Comparison of ENCODE assay signal across 1 cellular context in genomic region chr7:112571852-112572607, GRCh38.
TF ChIP-seq lines count a peak whose summit lies in the region.

No MANE protein-coding gene starts in this region.

TF ChIP-seq in K562, 482 proteins besides CTCF, POLR2A, EP300 and RAD21 (continued from another document and continues in another):
- TF ChIP-seq HMBOX1 (IDR thresholded peaks at IDR 0.05) (peak; percentile 92), NR2C2 (CRISPR knock-in tag; IDR thresholded peaks at IDR 0.05) (no peak), NR2C2 (tag; IDR thresholded peaks at IDR 0.05) (no peak), ZNF133 (CRISPR knock-in tag; IDR thresholded peaks at IDR 0.05) (no peak), SMAD4 (CRISPR knock-in tag; conservative IDR thresholded peaks at IDR 0.05) (no peak), FOSL1 (tag; conservative IDR thresholded peaks at IDR 0.05) (no peak), TRIM25 (IDR thresholded peaks at IDR 0.05; ENCODE audit: borderline replicate concordance) (no peak), MEF2A (IDR thresholded peaks at IDR 0.05; ENCODE audit: control insufficient read depth, low read depth, low read length) (no peak), HCFC1 (IDR thresholded peaks at IDR 0.05; ENCODE audit: low read depth, low read length) (no peak), PREB (CRISPR knock-in tag; IDR thresholded peaks at IDR 0.05) (no peak), RERE (CRISPR knock-in tag; IDR thresholded peaks at IDR 0.05; ENCODE audit: borderline replicate concordance) (no peak), TCF7 (IDR thresholded peaks at IDR 0.05; ENCODE audit: borderline replicate concordance) (no peak), ESRRA (IDR thresholded peaks at IDR 0.05; ENCODE audit: borderline replicate concordance, low read depth) (peak; percentile 34; the same call in 1 of the 2 replicates), SRSF3 (IDR thresholded peaks at IDR 0.05; ENCODE audit: insufficient read depth, low read length) (no peak), RBM17 (IDR thresholded peaks at IDR 0.05; ENCODE audit: borderline replicate concordance, low read depth, low read length) (no peak), ZNF609 (CRISPR knock-in tag; IDR thresholded peaks at IDR 0.05; ENCODE audit: borderline replicate concordance) (no peak), TFE3 (CRISPR knock-in tag; IDR thresholded peaks at IDR 0.05) (no peak), PHTF2 (CRISPR knock-in tag; IDR thresholded peaks at IDR 0.05) (no peak), ZNF778 (CRISPR knock-in tag; IDR thresholded peaks at IDR 0.05) (no peak), ZNF24 (IDR thresholded peaks at IDR 0.05) (no peak), KLF6 (CRISPR knock-in tag; IDR thresholded peaks at IDR 0.05; ENCODE audit: borderline replicate concordance) (peak; percentile 19; the same call in 1 of the 2 replicates), TCF3 (CRISPR knock-in tag; IDR thresholded peaks at IDR 0.05) (peak; percentile 31; the same call in 1 of the 2 replicates), FOXJ2 (tag; IDR thresholded peaks at IDR 0.05) (no peak), ZNF143 (CRISPR knock-in tag; IDR thresholded peaks at IDR 0.05) (no peak), HNRNPK (IDR thresholded peaks at IDR 0.05; ENCODE audit: low read depth, low read length, poor library complexity, severe bottlenecking) (no peak), PML (IDR thresholded peaks at IDR 0.05; ENCODE audit: low read length) (no peak), ZNF175 (CRISPR knock-in tag; IDR thresholded peaks at IDR 0.05; ENCODE audit: low read depth) (no peak), SRSF1 (IDR thresholded peaks at IDR 0.05; ENCODE audit: low read depth, low read length) (no peak), ZNF12 (CRISPR knock-in tag; IDR thresholded peaks at IDR 0.05) (no peak), ATF3 (IDR thresholded peaks at IDR 0.05) (peak; percentile 55), ATF3 (CRISPR knock-in tag; conservative IDR thresholded peaks at IDR 0.05) (no peak), RFX5 (IDR thresholded peaks at IDR 0.05; ENCODE audit: low read depth, low read length) (no peak), THRA (IDR thresholded peaks at IDR 0.05) (no peak), ELK3 (CRISPR knock-in tag; IDR thresholded peaks at IDR 0.05) (no peak), ZNF511 (CRISPR knock-in tag; IDR thresholded peaks at IDR 0.05) (no peak), ARNT (IDR thresholded peaks at IDR 0.05) (no peak), MAFF (IDR thresholded peaks at IDR 0.05; ENCODE audit: low read length) (no peak), TAF9B (IDR thresholded peaks at IDR 0.05; ENCODE audit: partially characterized antibody) (no peak)
